In genomic region chr5:138755084-138755748, GRCh38 we compare ENCODE assay signal across 8 cellular contexts.
A peak's percentile ranks its signal among the peaks of the same experiment; 100 is the strongest.
DNase-seq lines count a peak whose midpoint lies in the region; ATAC-seq and TF ChIP-seq lines count a peak whose summit lies in the region.

No MANE protein-coding gene starts in this region.

- no peaks in the 10 kb centered on the region for H3K9me3 Mint-ChIP-seq in effector memory CD8-positive, alpha-beta T cell

- H3K4me3 Mint-ChIP-seq in effector memory CD8-positive, alpha-beta T cell: peak overlapping the region; percentile 65 to 71

- H3K27me3 ChIP-seq in rectal smooth muscle tissue (ENCODE audit: control insufficient read depth, insufficient read depth, low read length): no peaks in the 10 kb centered on the region

- H3K4me1 ChIP-seq in rectal smooth muscle tissue (ENCODE audit: control insufficient read depth, insufficient read depth, low read length): peaks cover 9% of the 10 kb centered on the region

- no peaks in the 10 kb centered on the region for H3K27me3 Mint-ChIP-seq in effector memory CD8-positive, alpha-beta T cell

- ATAC-seq in HG02938 (IDR thresholded peaks at IDR 0.05; ENCODE audit: unreplicated experiment) (peak; percentile 76), GM21529 (IDR thresholded peaks at IDR 0.05; ENCODE audit: unreplicated experiment) (no peak), GM18873 (IDR thresholded peaks at IDR 0.05; ENCODE audit: low FRiP score, unreplicated experiment) (no peak)
- ATAC-seq in effector memory CD8-positive, alpha-beta T cell (replicated peaks): no peak

- peaks cover 4% of the 10 kb centered on the region for H3K36me3 Mint-ChIP-seq in effector memory CD8-positive, alpha-beta T cell (ENCODE audit: insufficient read depth)

- no peaks in the 10 kb centered on the region for H3K36me3 ChIP-seq in rectal smooth muscle tissue (ENCODE audit: control insufficient read depth, insufficient read depth, low read length)

- no peak overlapping the region for H3K27ac ChIP-seq in rectal smooth muscle tissue (ENCODE audit: low read depth, low read length)

- DNase-seq in GM12865 (ENCODE audit: low read depth) (peak; percentile 78), SHP77 treated with DMSO at 0.1 percent for 48 hours (lab: John Stamatoyannopoulos, UW) (no peak), NCI-H1048 (lab: John Stamatoyannopoulos, UW) (no peak)
- no peak for DNase-seq in effector memory CD8-positive, alpha-beta T cell

- peaks cover 9 to 10% of the 10 kb centered on the region in 2 donors for H3K4me1 Mint-ChIP-seq in effector memory CD8-positive, alpha-beta T cell (ENCODE audit: low read depth in 2 of 2)

- H3K9ac ChIP-seq in rectal smooth muscle tissue (ENCODE audit: low read length): no peak overlapping the region

- no peak for TF ChIP-seq CTCF in GM12865 (IDR thresholded peaks at IDR 0.05; ENCODE audit: insufficient read depth, low read depth, low read length, missing control alignments)

- no peak overlapping the region for H3K27ac Mint-ChIP-seq in effector memory CD8-positive, alpha-beta T cell

- H3K4me3 ChIP-seq in GM12865 (ENCODE audit: low read depth, low read length) (peak overlapping the region; percentile 14; the same call in 1 of the 2 replicates), rectal smooth muscle tissue (ENCODE audit: low read length) (peak overlapping the region; percentile 87)
